Comparison of ENCODE assay signal across 14 cellular contexts in the genomic region with DNA sequence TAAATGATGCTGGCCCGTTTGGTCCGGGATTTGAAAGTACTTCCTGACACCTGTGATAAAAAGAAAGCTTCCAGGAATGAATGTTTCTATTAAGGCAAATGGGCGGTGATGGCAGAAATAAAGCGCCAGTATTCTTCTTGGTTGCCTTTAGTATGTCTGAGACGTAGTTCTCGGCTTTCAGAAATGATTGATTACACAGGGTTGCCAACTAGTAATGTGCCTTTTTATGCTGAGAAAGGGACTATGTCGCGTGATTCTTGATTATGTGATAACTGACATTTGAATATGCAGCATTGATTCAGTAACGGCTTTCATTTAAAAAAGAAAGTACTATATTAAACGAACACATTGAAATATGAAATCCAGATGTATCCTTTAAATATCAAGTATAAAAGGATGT.
"Had no signal": no experiment of that assay in that cellular context is flagged by ENCODE, and none has a peak within 500 bp of the region (broad histone marks: within the 10 kb centered on the region; RNA-seq: fewer than 3 reads in every experiment).

No MANE protein-coding gene starts in this region.

- H3K36me3 ChIP-seq: prostate gland, right lobe of liver, thoracic aorta had no signal

- H3K27me3 ChIP-seq: right lobe of liver, spleen had no signal

- H3K4me3 Mint-ChIP-seq: activated naive CD4-positive, alpha-beta T cell treated with anti-CD3 and anti-CD28 coated beads, Interleukin-2, amount 50 U/mL, for 24 hours; nephron progenitor cell; stimulated activated naive CD8-positive, alpha-beta T cell treated with anti-CD3 and anti-CD28 coated beads, Interleukin-15, amount 100 ng/mL, for 72 hours had no signal

- H3K9me3 ChIP-seq: prostate gland, right lobe of liver, spleen, thoracic aorta had no signal

- H3K27me3 Mint-ChIP-seq: activated naive CD4-positive, alpha-beta T cell treated with anti-CD3 and anti-CD28 coated beads, Interleukin-2, amount 50 U/mL, for 24 hours; stimulated activated naive CD8-positive, alpha-beta T cell treated with anti-CD3 and anti-CD28 coated beads, Interleukin-15, amount 100 ng/mL, for 72 hours had no signal

- H3K9me3 Mint-ChIP-seq: activated naive CD4-positive, alpha-beta T cell treated with anti-CD3 and anti-CD28 coated beads, Interleukin-2, amount 50 U/mL, for 24 hours; nephron progenitor cell; stimulated activated naive CD8-positive, alpha-beta T cell treated with anti-CD3 and anti-CD28 coated beads, Interleukin-15, amount 100 ng/mL, for 72 hours had no signal

- H3K4me3 ChIP-seq: prostate gland, right lobe of liver, spleen had no signal

- DNase-seq: activated CD4-positive, CD25-positive, alpha-beta regulatory T cell treated with anti-CD3 and anti-CD28 coated beads, Interleukin-2, amount 50 U/mL, for 72 hours; activated effector memory CD4-positive, alpha-beta T cell treated with anti-CD3 and anti-CD28 coated beads, Interleukin-2, amount 50 U/mL, for 16 hours; foreskin fibroblast; kidney glomerular epithelial cell; mesendoderm; nephron progenitor cell; right lobe of liver; spleen; stimulated activated naive CD8-positive, alpha-beta T cell treated with anti-CD3 and anti-CD28 coated beads, Interleukin-15, amount 100 ng/mL, for 72 hours; T-helper 9 cell had no signal

- ATAC-seq: esophagus mucosa; stimulated activated naive CD8-positive, alpha-beta T cell treated with anti-CD3 and anti-CD28 coated beads, Interleukin-15, amount 100 ng/mL, for 72 hours had no signal

- H3K27ac ChIP-seq: prostate gland, spleen, thoracic aorta had no signal

- H3K4me1 ChIP-seq: prostate gland had no signal

- H3K27ac Mint-ChIP-seq: activated naive CD4-positive, alpha-beta T cell treated with anti-CD3 and anti-CD28 coated beads, Interleukin-2, amount 50 U/mL, for 24 hours had no signal
